8 cellular contexts compared by ENCODE assay signal in genomic region chr12:112126000-112126431, GRCh38. TPM values are rescaled to one million over a fixed set of nuclear protein-coding genes. Genes with fewer than 3 reads are reported as not detected.
DNase-seq lines count a peak whose midpoint lies in the region; ATAC-seq and TF ChIP-seq lines count a peak whose summit lies in the region.

No MANE protein-coding gene starts in this region.

- peak overlapping the region; percentile 91 for H3K27ac ChIP-seq in hepatocyte
- peak overlapping the region; percentile 88 for H3K27ac ChIP-seq in smooth muscle cell (ENCODE audit: low read depth)

- peak; percentile 26 for DNase-seq in DMS79 treated with DMSO at 0.1 percent for 48 hours (lab: John Stamatoyannopoulos, UW)
- no peak for DNase-seq in DMS79 (lab: John Stamatoyannopoulos, UW)
- DNase-seq in activated B cell treated with CpG ODN at 0.5 μM for 24 hours = no peak
- no peak for DNase-seq in hepatocyte (ENCODE audit: low spot score)
- DNase-seq in smooth muscle cell (lab: John Stamatoyannopoulos, UW; ENCODE audit: unreplicated experiment) = no peak
- no peak for DNase-seq in KG1 (lab: John Stamatoyannopoulos, UW)

- H3K27me3 ChIP-seq in hepatocyte (no peaks in the 10 kb centered on the region), smooth muscle cell (ENCODE audit: low read depth) (no peaks in the 10 kb centered on the region)

- no peaks in the 10 kb centered on the region for H3K9me3 ChIP-seq in hepatocyte (ENCODE audit: low read depth)
- no peaks in the 10 kb centered on the region for H3K9me3 ChIP-seq in smooth muscle cell (replicated peaks; ENCODE audit: low read depth)

- H2AFZ ChIP-seq in hepatocyte (peak overlapping the region; percentile 54), smooth muscle cell (ENCODE audit: low read depth) (no peak overlapping the region)

- H3K4me2 ChIP-seq in hepatocyte (peak overlapping the region; percentile 91), smooth muscle cell (peak overlapping the region; percentile 94)

- H4K20me1 ChIP-seq in hepatocyte (ENCODE audit: insufficient read depth, poor library complexity, severe bottlenecking) (no peaks in the 10 kb centered on the region), smooth muscle cell (ENCODE audit: low read depth) (peaks cover 42% of the 10 kb centered on the region)

- peak overlapping the region; percentile 87 for H3K4me3 Mint-ChIP-seq in activated B cell treated with CpG ODN at 0.5 μM for 24 hours

- ATAC-seq in activated B cell treated with CpG ODN at 0.5 μM for 24 hours (ENCODE audit: low read depth) (no peak), GM18502 (IDR thresholded peaks at IDR 0.05; ENCODE audit: poor library complexity, unreplicated experiment) (no peak), GM21786 (IDR thresholded peaks at IDR 0.05; ENCODE audit: unreplicated experiment) (no peak)

- intact Hi-C loops in activated B cell treated with CpG ODN at 0.5 μM for 24 hours (cut with micrococcal nuclease) = loop anchor here (1.0 to 10.0 kb wide), 4 partner anchors 17 to 279 kb away; partner anchors contain the start of gene RPL6

- peaks cover 6% of the 10 kb centered on the region for H3F3A ChIP-seq in smooth muscle cell (ENCODE audit: low read depth)

- H3K4me3 ChIP-seq in hepatocyte = peak overlapping the region; percentile 75
- peak overlapping the region; percentile 73 for H3K4me3 ChIP-seq in smooth muscle cell

- peaks cover 51% of the 10 kb centered on the region for H3K4me1 Mint-ChIP-seq in activated B cell treated with CpG ODN at 0.5 μM for 24 hours

- no peaks in the 10 kb centered on the region for H3K27me3 Mint-ChIP-seq in activated B cell treated with CpG ODN at 0.5 μM for 24 hours

- H3K36me3 ChIP-seq in hepatocyte (replicated peaks; ENCODE audit: insufficient read depth, low read depth) (no peaks in the 10 kb centered on the region), smooth muscle cell (ENCODE audit: low read depth) (no peaks in the 10 kb centered on the region)

- peak overlapping the region; percentile 70 for H3K27ac Mint-ChIP-seq in activated B cell treated with CpG ODN at 0.5 μM for 24 hours

- no peaks in the 10 kb centered on the region for H3K9me3 Mint-ChIP-seq in activated B cell treated with CpG ODN at 0.5 μM for 24 hours

- H3K4me1 ChIP-seq in hepatocyte (ENCODE audit: insufficient read depth) (peaks cover 29% of the 10 kb centered on the region), smooth muscle cell (ENCODE audit: low read depth) (peaks cover 20% of the 10 kb centered on the region)

- H3K9ac ChIP-seq in smooth muscle cell (ENCODE audit: low read depth) = peak overlapping the region; percentile 89

- H3K79me2 ChIP-seq in hepatocyte (peaks cover 43% of the 10 kb centered on the region), smooth muscle cell (ENCODE audit: low read depth) (peaks cover 39% of the 10 kb centered on the region)

- no peak for TF ChIP-seq CTCF in activated B cell treated with CpG ODN at 0.5 μM for 24 hours (IDR thresholded peaks at IDR 0.05)
- no peak for TF ChIP-seq CTCF in hepatocyte (IDR thresholded peaks at IDR 0.05; ENCODE audit: poor library complexity)
- no peak for TF ChIP-seq CTCF in smooth muscle cell (IDR thresholded peaks at IDR 0.05; ENCODE audit: borderline replicate concordance, insufficient read depth, poor library complexity, severe bottlenecking)

- H3K9me2 ChIP-seq in hepatocyte (replicated peaks; ENCODE audit: insufficient read depth) = no peaks in the 10 kb centered on the region

- CTCF ChIA-PET in activated B cell treated with CpG ODN at 0.5 μM for 24 hours (lab: Charles Lee) = no interaction called here

- POLR2A ChIA-PET in activated B cell treated with CpG ODN at 0.5 μM for 24 hours (lab: Charles Lee) = interaction anchor here (0.6 to 7.2 kb wide), 12 partner anchors 9 to 292 kb away, joined by 3 to 143 read pairs (median 5); partner anchors contain the start of genes ERP29, MAPKAPK5, NAA25 and TMEM116

- 4% methylated on average over 25 of the region's 25 CpGs for WGBS in hepatocyte (ENCODE audit: low lambda C conversion rate, missing lambda C conversion rate)
- WGBS in smooth muscle cell (ENCODE audit: low lambda C conversion rate) = 4% methylated on average over 25 of the region's 25 CpGs

- H3K36me3 Mint-ChIP-seq in activated B cell treated with CpG ODN at 0.5 μM for 24 hours (ENCODE audit: low read depth) = no peaks in the 10 kb centered on the region

RNA-seq across cellular contexts. Expression of gene TRAFD1, which starts 0.7 kb away (rescaled TPM):
- total RNA-seq in activated B cell treated with CpG ODN at 0.5 μM for 24 hours (47.8 and 51.0 TPM in 2 replicates), hepatocyte (33.9 and 37.1 TPM in 2 replicates), smooth muscle cell (21.7 and 30.2 TPM in 2 replicates)
- polyA plus RNA-seq in hepatocyte (37.3 and 39.4 TPM in 2 replicates), smooth muscle cell (40.7 and 44.8 TPM in 2 replicates)

RNA-seq across cellular contexts. Expression of gene NAA25, which starts 17.4 kb away (rescaled TPM):
- total RNA-seq in activated B cell treated with CpG ODN at 0.5 μM for 24 hours (43.5 and 52.7 TPM in 2 replicates), hepatocyte (19.1 and 22.1 TPM in 2 replicates), smooth muscle cell (19.1 and 19.8 TPM in 2 replicates)
- polyA plus RNA-seq in hepatocyte (18.5 and 18.7 TPM in 2 replicates), smooth muscle cell (13.1 and 14.7 TPM in 2 replicates)
